Comparison of ENCODE assay signal across 9 cellular contexts in the genomic region with DNA sequence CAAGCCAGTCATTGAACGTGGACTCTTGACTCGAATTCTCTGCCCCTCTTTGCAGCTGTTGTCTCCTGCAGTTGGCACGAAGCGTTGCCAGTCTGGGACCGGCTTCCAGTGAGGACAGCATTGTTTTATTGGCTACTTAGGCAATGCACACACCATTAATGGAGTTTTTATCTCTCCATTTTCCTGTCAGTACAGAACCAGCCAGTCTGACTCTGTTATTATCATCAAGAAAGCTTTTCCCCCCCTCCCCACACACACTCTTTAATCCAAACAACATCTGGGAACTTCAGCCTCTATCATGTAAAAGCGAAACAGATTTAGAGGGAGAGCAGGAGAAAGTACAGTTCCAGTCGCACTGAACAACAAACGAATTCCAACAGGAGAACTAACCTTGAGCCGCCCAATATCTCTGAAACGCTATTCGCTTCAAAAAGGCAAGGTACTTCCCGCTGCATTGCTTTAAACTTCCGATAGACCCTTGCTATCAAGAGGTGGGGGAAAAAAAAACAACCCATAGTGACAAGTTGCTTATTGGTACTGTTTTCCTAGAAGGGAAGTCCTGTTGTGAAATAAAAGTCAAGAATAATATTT. TPM values are rescaled to one million over a fixed set of nuclear protein-coding genes. Genes with fewer than 3 reads are reported as not detected.
A peak's percentile ranks its signal among the peaks of the same experiment; 100 is the strongest.
DNase-seq lines count a peak whose midpoint lies in the region; ATAC-seq and TF ChIP-seq lines count a peak whose summit lies in the region.
"Had no signal": no experiment of that assay in that cellular context is flagged by ENCODE, and none has a peak within 500 bp of the region (broad histone marks: within the 10 kb centered on the region; RNA-seq: fewer than 3 reads in every experiment).

No MANE protein-coding gene starts in this region.

- peak overlapping the region in 1 of 2 donors; percentile 60 for H3K27ac ChIP-seq in testis

- no peaks in the 10 kb centered on the region for H3K27me3 ChIP-seq in testis

- intact Hi-C loops in testis (cut with DNase I; ENCODE audit: low total_unique reads): loop anchor here (10.0 kb wide), 1 partner anchor 347 kb away; no protein-coding TSS in a partner anchor

- DNase-seq in AG04449 (ENCODE audit: low read depth, low spot score): no peak
- DNase-seq in LNCaP clone FGC (ENCODE audit: low read depth): peak; percentile 50
- DNase-seq in amniotic epithelial cell (ENCODE audit: low read depth): peak; percentile 50
- DNase-seq in kidney tubule cell (ENCODE audit: low spot score): peak; percentile 24
- peak; percentile 18 for DNase-seq in testis
- DNase-seq in GOT3 (lab: John Stamatoyannopoulos, UW): no peak

- TF ChIP-seq CTCF in AG04449 (IDR thresholded peaks at IDR 0.05; ENCODE audit: insufficient read depth, low read length, missing control alignments) (no peak), LNCaP clone FGC (IDR thresholded peaks at IDR 0.05; ENCODE audit: control insufficient read depth, extremely low read depth, insufficient read depth) (no peak), testis (IDR thresholded peaks at IDR 0.05) (no peak)

- no peak for TF ChIP-seq POLR2A in testis (IDR thresholded peaks at IDR 0.05)

- WGBS in testis, 2 donors: 24 to 40% methylated on average over 13 of the region's 13 CpGs

- no peak for ATAC-seq in GM18511 (IDR thresholded peaks at IDR 0.05; ENCODE audit: unreplicated experiment)
- ATAC-seq in GM18861 (IDR thresholded peaks at IDR 0.05; ENCODE audit: unreplicated experiment): no peak
- ATAC-seq: GM12878 had no signal

- CTCF ChIA-PET in AG04449 (lab: Yijun Ruan, JAX): interaction anchor here (1.5 kb wide), 1 partner anchor 17 kb away, joined by 3 read pairs; no protein-coding TSS in a partner anchor

- no peaks in the 10 kb centered on the region for H3K36me3 ChIP-seq in testis (ENCODE audit: low read depth, missing control alignments)

- H3K9me3 ChIP-seq in testis: no peaks in the 10 kb centered on the region

- H3K4me3 ChIP-seq in AG04449 (ENCODE audit: low read depth, low read length) (peak overlapping the region; percentile 43), LNCaP clone FGC (ENCODE audit: low read depth, low read length) (peak overlapping the region; percentile 30), testis (no peak overlapping the region)
- H3K4me3 ChIP-seq: GM12878 had no signal

- POLR2A ChIA-PET in AG04449 (lab: Yijun Ruan, JAX): interaction anchor here (0.9 kb wide), 1 partner anchor 13 kb away, joined by 4 read pairs; no protein-coding TSS in a partner anchor

- peaks cover 3% of the 10 kb centered on the region for H3K4me1 ChIP-seq in testis

RNA-seq across cellular contexts. Expression of gene ACVR1, which starts 38.2 kb away (rescaled TPM):
- total RNA-seq in testis: 10 to 100 TPM; 10.3 to 14.9 TPM
- 15.3 TPM for polyA plus RNA-seq in testis (ENCODE audit: insufficient read depth, low read depth, low replicate concordance)

Comparison
In these comparisons a context has a peak if more than half of its experiments do, and no peak if none do; other contexts are left out.
1. DNase-seq: peak in LNCaP clone FGC (single experiment), amniotic epithelial cell (single experiment), kidney tubule cell (single experiment) and testis (single experiment); none in AG04449 (single experiment) and GOT3 (single experiment).
2. H3K4me3 ChIP-seq: peak in AG04449 (single experiment) and LNCaP clone FGC (single experiment); none in testis (0 of 2).